Comparison of ENCODE assay signal across 1 cellular context in genomic region chr2:231718799-231719198, GRCh38.
TF ChIP-seq lines count a peak whose summit lies in the region.

No MANE protein-coding gene starts in this region.

TF ChIP-seq in HepG2, 621 proteins besides CTCF, POLR2A, EP300 and RAD21:
- peak; percentile 81; the same call in 1 of the 2 replicates for TF ChIP-seq RBAK (CRISPR knock-in tag; IDR thresholded peaks at IDR 0.05)
- TF ChIP-seq ZBED4 (CRISPR knock-in tag; IDR thresholded peaks at IDR 0.05; ENCODE audit: borderline replicate concordance) = no peak
